1 cellular context compared by ENCODE assay signal in the genomic region with DNA sequence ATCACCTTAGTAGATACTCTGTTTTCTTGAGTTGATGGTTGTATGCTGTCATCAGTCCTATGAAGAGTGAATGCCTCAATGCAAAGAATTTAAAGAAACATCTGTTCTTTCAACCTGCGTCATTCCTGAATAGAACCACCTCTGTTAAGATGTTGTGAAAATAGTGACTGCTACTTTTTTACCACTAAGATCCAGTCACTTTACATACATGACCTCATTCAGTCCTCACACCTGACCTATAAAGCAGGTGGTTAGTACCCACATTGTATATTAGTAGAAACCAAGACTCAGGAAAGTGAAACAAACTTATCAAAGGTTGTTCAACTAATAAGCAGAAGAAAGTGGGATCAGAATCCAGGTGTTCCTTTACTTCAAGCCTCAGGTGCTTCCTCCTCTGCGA.
TF ChIP-seq lines count a peak whose summit lies in the region.

No MANE protein-coding gene starts in this region.

TF ChIP-seq in GM12878, 131 proteins besides CTCF, POLR2A, EP300 and RAD21 (continued from another document):
- TF ChIP-seq, protein P1, sequence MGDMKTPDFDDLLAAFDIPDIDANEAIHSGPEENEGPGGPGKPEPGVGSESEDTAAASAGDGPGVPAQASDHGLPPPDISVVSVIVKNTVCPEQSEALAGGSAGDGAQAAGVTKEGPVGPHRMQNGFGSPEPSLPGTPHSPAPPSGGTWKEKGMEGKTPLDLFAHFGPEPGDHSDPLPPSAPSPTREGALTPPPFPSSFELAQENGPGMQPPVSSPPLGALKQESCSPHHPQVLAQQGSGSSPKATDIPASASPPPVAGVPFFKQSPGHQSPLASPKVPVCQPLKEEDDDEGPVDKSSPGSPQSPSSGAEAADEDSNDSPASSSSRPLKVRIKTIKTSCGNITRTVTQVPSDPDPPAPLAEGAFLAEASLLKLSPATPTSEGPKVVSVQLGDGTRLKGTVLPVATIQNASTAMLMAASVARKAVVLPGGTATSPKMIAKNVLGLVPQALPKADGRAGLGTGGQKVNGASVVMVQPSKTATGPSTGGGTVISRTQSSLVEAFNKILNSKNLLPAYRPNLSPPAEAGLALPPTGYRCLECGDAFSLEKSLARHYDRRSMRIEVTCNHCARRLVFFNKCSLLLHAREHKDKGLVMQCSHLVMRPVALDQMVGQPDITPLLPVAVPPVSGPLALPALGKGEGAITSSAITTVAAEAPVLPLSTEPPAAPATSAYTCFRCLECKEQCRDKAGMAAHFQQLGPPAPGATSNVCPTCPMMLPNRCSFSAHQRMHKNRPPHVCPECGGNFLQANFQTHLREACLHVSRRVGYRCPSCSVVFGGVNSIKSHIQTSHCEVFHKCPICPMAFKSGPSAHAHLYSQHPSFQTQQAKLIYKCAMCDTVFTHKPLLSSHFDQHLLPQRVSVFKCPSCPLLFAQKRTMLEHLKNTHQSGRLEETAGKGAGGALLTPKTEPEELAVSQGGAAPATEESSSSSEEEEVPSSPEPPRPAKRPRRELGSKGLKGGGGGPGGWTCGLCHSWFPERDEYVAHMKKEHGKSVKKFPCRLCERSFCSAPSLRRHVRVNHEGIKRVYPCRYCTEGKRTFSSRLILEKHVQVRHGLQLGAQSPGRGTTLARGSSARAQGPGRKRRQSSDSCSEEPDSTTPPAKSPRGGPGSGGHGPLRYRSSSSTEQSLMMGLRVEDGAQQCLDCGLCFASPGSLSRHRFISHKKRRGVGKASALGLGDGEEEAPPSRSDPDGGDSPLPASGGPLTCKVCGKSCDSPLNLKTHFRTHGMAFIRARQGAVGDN (IDR thresholded peaks at IDR 0.05), result no peak
- TF ChIP-seq ATF7 (IDR thresholded peaks at IDR 0.05; ENCODE audit: low read depth), result peak; percentile 63
- TF ChIP-seq YBX1 (IDR thresholded peaks at IDR 0.05), result no peak
- TF ChIP-seq NRF1 (conservative IDR thresholded peaks at IDR 0.05; ENCODE audit: low read depth, low read length), result no peak
- TF ChIP-seq STAT1 (conservative IDR thresholded peaks at IDR 0.05), result no peak
- no peak for TF ChIP-seq CHD1 (IDR thresholded peaks at IDR 0.05; ENCODE audit: low read depth, low read length)
TF ChIP-seq in GM12878: peak in this region for 2.
